13 cellular contexts compared by ENCODE assay signal in genomic region chr3:13013595-13013993, GRCh38. TPM values are rescaled to one million over a fixed set of nuclear protein-coding genes. Genes with fewer than 3 reads are reported as not detected.
A peak's percentile ranks its signal among the peaks of the same experiment; 100 is the strongest.
DNase-seq lines count a peak whose midpoint lies in the region; ATAC-seq, FAIRE-seq and TF ChIP-seq lines count a peak whose summit lies in the region.
"Had no signal": no experiment of that assay in that cellular context is flagged by ENCODE, and none has a peak within 500 bp of the region (broad histone marks: within the 10 kb centered on the region; RNA-seq: fewer than 3 reads in every experiment).

No MANE protein-coding gene starts in this region.

- H3K27me3 ChIP-seq in left lung = no peaks in the 10 kb centered on the region
- no peaks in the 10 kb centered on the region for H3K27me3 ChIP-seq in thymus (ENCODE audit: control insufficient read depth, insufficient read depth)

- peak; percentile 34 for DNase-seq in activated naive CD4-positive, alpha-beta T cell treated with anti-CD3 and anti-CD28 coated beads for 36 hours
- no peak for DNase-seq in activated naive CD4-positive, alpha-beta T cell (lab: John Stamatoyannopoulos, UW)
- peak; percentile 39 for DNase-seq in activated CD8-positive, alpha-beta T cell treated with anti-CD3 and anti-CD28 coated beads for 36 hours
- DNase-seq in left lung (peak in 1 of 2 donors; percentile 31), RCC 7860 (ENCODE audit: low spot score) (no peak), medulla oblongata (ENCODE audit: extremely low spot score) (no peak)
- DNase-seq: DMS53, left cardiac atrium, NCI-H226, occipital lobe had no signal

- POLR2A ChIA-PET in activated CD8-positive, alpha-beta T cell treated with anti-CD3 and anti-CD28 coated beads for 36 hours (lab: Charles Lee) = interaction anchor here (8.0 kb wide), 1 partner anchor 19 kb away, joined by 47 read pairs; no protein-coding TSS in a partner anchor

- no peaks in the 10 kb centered on the region for H3K9me3 Mint-ChIP-seq in activated naive CD4-positive, alpha-beta T cell treated with anti-CD3 and anti-CD28 coated beads for 36 hours
- no peaks in the 10 kb centered on the region for H3K9me3 Mint-ChIP-seq in activated CD8-positive, alpha-beta T cell treated with anti-CD3 and anti-CD28 coated beads for 36 hours

- intact Hi-C loops in activated naive CD4-positive, alpha-beta T cell treated with anti-CD3 and anti-CD28 coated beads for 36 hours (cut with micrococcal nuclease) = loop anchor here (5.0 to 10.0 kb wide), 4 partner anchors 351 to 1639 kb away; partner anchors contain the start of genes CCDC174 and RAF1
- intact Hi-C loops in activated CD8-positive, alpha-beta T cell treated with anti-CD3 and anti-CD28 coated beads for 36 hours (cut with micrococcal nuclease) = no loop called here
- intact Hi-C loops in left lung (cut with DNase I) = no loop called here

- ATAC-seq in activated CD8-positive, alpha-beta T cell treated with anti-CD3 and anti-CD28 coated beads for 36 hours = peak; percentile 5
- no peak for ATAC-seq in left lung
- ATAC-seq in HG03135 (IDR thresholded peaks at IDR 0.05; ENCODE audit: unreplicated experiment) = no peak
- ATAC-seq: left cardiac atrium had no signal

- peaks cover 14 to 99% of the 10 kb centered on the region in 2 donors for H3K4me1 ChIP-seq in left lung
- H3K4me1 ChIP-seq in thymus (ENCODE audit: control insufficient read depth, insufficient read depth, low read length) = peaks cover 49% of the 10 kb centered on the region

- H3K9me3 ChIP-seq in left lung (no peaks in the 10 kb centered on the region), thymus (ENCODE audit: control insufficient read depth) (no peaks in the 10 kb centered on the region)

- TF ChIP-seq CTCF in activated CD8-positive, alpha-beta T cell treated with anti-CD3 and anti-CD28 coated beads for 36 hours (IDR thresholded peaks at IDR 0.05) = no peak
- TF ChIP-seq CTCF in left lung (IDR thresholded peaks at IDR 0.05) = no peak

- 98% methylated on average over 2 of the region's 2 CpGs for WGBS in thymus

- FAIRE-seq in RCC 7860 (lab: Jason Lieb, UNC) = no peak
- FAIRE-seq: H54 had no signal

- H3K4me3 ChIP-seq in left lung = peak overlapping the region in 1 of 2 donors; percentile 51
- H3K4me3 ChIP-seq in thymus (ENCODE audit: low read length) = no peak overlapping the region

- H3K36me3 Mint-ChIP-seq in activated naive CD4-positive, alpha-beta T cell treated with anti-CD3 and anti-CD28 coated beads for 36 hours (ENCODE audit: low read depth) = peaks cover 9% of the 10 kb centered on the region
- peaks cover 18% of the 10 kb centered on the region for H3K36me3 Mint-ChIP-seq in activated CD8-positive, alpha-beta T cell treated with anti-CD3 and anti-CD28 coated beads for 36 hours (ENCODE audit: low read depth)

- H3K27ac ChIP-seq in left lung (peak overlapping the region; percentile 73 to 96), thymus (ENCODE audit: low read depth) (peak overlapping the region; percentile 19)

- H3K27ac Mint-ChIP-seq in activated naive CD4-positive, alpha-beta T cell treated with anti-CD3 and anti-CD28 coated beads for 36 hours = peak overlapping the region; percentile 97
- peak overlapping the region; percentile 99 for H3K27ac Mint-ChIP-seq in activated CD8-positive, alpha-beta T cell treated with anti-CD3 and anti-CD28 coated beads for 36 hours

- H3K4me1 Mint-ChIP-seq in activated naive CD4-positive, alpha-beta T cell treated with anti-CD3 and anti-CD28 coated beads for 36 hours (ENCODE audit: low read depth) = peaks cover 70% of the 10 kb centered on the region
- H3K4me1 Mint-ChIP-seq in activated CD8-positive, alpha-beta T cell treated with anti-CD3 and anti-CD28 coated beads for 36 hours (ENCODE audit: low read depth) = peaks cover 83% of the 10 kb centered on the region

- no peaks in the 10 kb centered on the region for H3K27me3 Mint-ChIP-seq in activated naive CD4-positive, alpha-beta T cell treated with anti-CD3 and anti-CD28 coated beads for 36 hours (ENCODE audit: low read depth)
- H3K27me3 Mint-ChIP-seq in activated CD8-positive, alpha-beta T cell treated with anti-CD3 and anti-CD28 coated beads for 36 hours = no peaks in the 10 kb centered on the region

- H3K36me3 ChIP-seq in left lung (no peaks in the 10 kb centered on the region), thymus (ENCODE audit: control insufficient read depth, insufficient read depth) (no peaks in the 10 kb centered on the region)

- CTCF ChIA-PET in activated naive CD4-positive, alpha-beta T cell treated with anti-CD3 and anti-CD28 coated beads for 36 hours (lab: Charles Lee) = interaction anchor here (0.6 to 1.1 kb wide), 2 partner anchors 33 to 130 kb away, joined by 3 to 5 read pairs; no protein-coding TSS in a partner anchor
- CTCF ChIA-PET in activated CD8-positive, alpha-beta T cell treated with anti-CD3 and anti-CD28 coated beads for 36 hours (lab: Charles Lee) = interaction anchor here (13.0 kb wide), 1 partner anchor 19 kb away, joined by 118 read pairs; no protein-coding TSS in a partner anchor

- H3K4me3 Mint-ChIP-seq in activated naive CD4-positive, alpha-beta T cell treated with anti-CD3 and anti-CD28 coated beads for 36 hours = peak overlapping the region; percentile 77
- peak overlapping the region; percentile 68 for H3K4me3 Mint-ChIP-seq in activated CD8-positive, alpha-beta T cell treated with anti-CD3 and anti-CD28 coated beads for 36 hours

RNA-seq across cellular contexts. Expression of gene IQSEC1, which starts 59.6 kb away (rescaled TPM):
- 10 to 100 TPM; 38.6 to 39.3 TPM for total RNA-seq in activated naive CD4-positive, alpha-beta T cell treated with anti-CD3 and anti-CD28 coated beads for 36 hours
- total RNA-seq in activated CD8-positive, alpha-beta T cell treated with anti-CD3 and anti-CD28 coated beads for 36 hours = 10 to 100 TPM; 31.7 to 39.2 TPM
- total RNA-seq in left lung = 10 to 100 TPM; 38.7 to 57.0 TPM
- polyA plus RNA-seq in thymus = 21.9 TPM

Comparison
In these comparisons a context has a peak if more than half of its experiments do, and no peak if none do; other contexts are left out.
1. DNase-seq: peak in activated naive CD4-positive, alpha-beta T cell treated with anti-CD3 and anti-CD28 coated beads for 36 hours (single experiment) and activated CD8-positive, alpha-beta T cell treated with anti-CD3 and anti-CD28 coated beads for 36 hours (single experiment); none in activated naive CD4-positive, alpha-beta T cell (0 of 4), RCC 7860 (single experiment) and medulla oblongata (single experiment).